16 cellular contexts compared by ENCODE assay signal in genomic region chr7:36651404-36651803, GRCh38.
A peak's percentile ranks its signal among the peaks of the same experiment; 100 is the strongest.
DNase-seq lines count a peak whose midpoint lies in the region; ATAC-seq, FAIRE-seq and TF ChIP-seq lines count a peak whose summit lies in the region.
"Had no signal": no experiment of that assay in that cellular context is flagged by ENCODE, and none has a peak within 500 bp of the region (broad histone marks: within the 10 kb centered on the region; RNA-seq: fewer than 3 reads in every experiment).

No MANE protein-coding gene starts in this region.

- H3K4me2 ChIP-seq in A549: peak overlapping the region; percentile 52

- POLR2A ChIA-PET in A549 (lab: Yijun Ruan, JAX): no interaction called here

- TF ChIP-seq CTCF in A549 (IDR thresholded peaks at IDR 0.05) (no peak), brain microvascular endothelial cell (IDR thresholded peaks at IDR 0.05; ENCODE audit: low read depth, low read length, missing control alignments) (no peak), suprapubic skin (IDR thresholded peaks at IDR 0.05) (no peak)

- TF ChIP-seq POLR2A in A549 (IDR thresholded peaks at IDR 0.05; ENCODE audit: low read length) (no peak), suprapubic skin (IDR thresholded peaks at IDR 0.05) (no peak)

- H3K36me3 ChIP-seq in brain microvascular endothelial cell (replicated peaks) (no peaks in the 10 kb centered on the region), suprapubic skin (no peaks in the 10 kb centered on the region)

- peaks cover 80 to 98% of the 10 kb centered on the region in 2 donors for H3K4me1 Mint-ChIP-seq in immature natural killer cell
- H3K4me1 Mint-ChIP-seq: activated naive CD8-positive, alpha-beta T cell treated with anti-CD3 and anti-CD28 coated beads, Interleukin-2, amount 10 ng/mL, durations not matched to agents 7 days and 5 days; B cell had no signal

- no peak overlapping the region for H3K4me3 ChIP-seq in A549
- H3K4me3 ChIP-seq in brain microvascular endothelial cell (ENCODE audit: low read depth, low read length): no peak overlapping the region
- H3K4me3 ChIP-seq in suprapubic skin: no peak overlapping the region

- H3K27me3 Mint-ChIP-seq in immature natural killer cell (ENCODE audit: low read depth in 3 of 3): peaks cover 2 to 5% (median 4%) of the 10 kb centered on the region in 3 donors
- H3K27me3 Mint-ChIP-seq: activated naive CD8-positive, alpha-beta T cell treated with anti-CD3 and anti-CD28 coated beads, Interleukin-2, amount 10 ng/mL, durations not matched to agents 7 days and 5 days had no signal

- no peaks in the 10 kb centered on the region for H3K9me3 ChIP-seq in A549
- no peaks in the 10 kb centered on the region for H3K9me3 ChIP-seq in suprapubic skin

- H3K27ac ChIP-seq in A549: peak overlapping the region; percentile 42 to 75
- peak overlapping the region; percentile 55 for H3K27ac ChIP-seq in brain microvascular endothelial cell
- H3K27ac ChIP-seq in suprapubic skin: no peak overlapping the region

- peak; percentile 44 to 70; a peak in 4 of 6 replicates for ATAC-seq in A549
- ATAC-seq in GM18873 (IDR thresholded peaks at IDR 0.05; ENCODE audit: low FRiP score, unreplicated experiment): no peak
- ATAC-seq in HG03442 (IDR thresholded peaks at IDR 0.05; ENCODE audit: unreplicated experiment): no peak

- no peak for TF ChIP-seq RAD21 in A549 (conservative IDR thresholded peaks at IDR 0.05 in 1 of 2, IDR thresholded peaks at IDR 0.05 in 1 of 2)

- no peak for TF ChIP-seq EP300 in A549 (IDR thresholded peaks at IDR 0.05)
- no peak for TF ChIP-seq EP300 in suprapubic skin (IDR thresholded peaks at IDR 0.05)

- H3K27ac Mint-ChIP-seq in immature natural killer cell: peak overlapping the region; percentile 28 to 97 (median 78)
- H3K27ac Mint-ChIP-seq: activated naive CD8-positive, alpha-beta T cell treated with anti-CD3 and anti-CD28 coated beads, Interleukin-2, amount 10 ng/mL, durations not matched to agents 7 days and 5 days; B cell had no signal

- H3K4me3 Mint-ChIP-seq in immature natural killer cell: no peak overlapping the region
- H3K4me3 Mint-ChIP-seq: activated naive CD8-positive, alpha-beta T cell treated with anti-CD3 and anti-CD28 coated beads, Interleukin-2, amount 10 ng/mL, durations not matched to agents 7 days and 5 days; B cell had no signal

- no peak for DNase-seq in A549 (ENCODE audit: low read depth in 1 of 2, low spot score in 1 of 2)
- peak; percentile 89 for DNase-seq in HCEC 1CT
- peak; percentile 31 for DNase-seq in brain microvascular endothelial cell
- DNase-seq in immature natural killer cell: no peak
- DNase-seq in stimulated activated naive CD4-positive, alpha-beta T cell treated with Interleukin-2 at 50 U/mL for 16 hours (lab: John Stamatoyannopoulos, UW): no peak
- no peak for DNase-seq in suprapubic skin (ENCODE audit: low spot score in 2 of 2)
- DNase-seq: activated CD8-positive, alpha-beta memory T cell treated with anti-CD3 and anti-CD28 coated beads, Interleukin-2, amount 50 U/mL, for 48 hours; activated naive CD8-positive, alpha-beta T cell treated with anti-CD3 and anti-CD28 coated beads, Interleukin-2, amount 10 ng/mL, durations not matched to agents 7 days and 5 days; midbrain; NCI-H526 treated with DMSO at 0.1 percent for 48 hours; SHP77 treated with DMSO at 0.1 percent for 48 hours; stimulated activated CD4-positive, alpha-beta T cell treated with anti-CD3 and anti-CD28 coated beads, Interleukin-4, amount 100 ng/mL, for 1 hour; stimulated activated naive CD4-positive, alpha-beta T cell had no signal

- H3K9me3 Mint-ChIP-seq in immature natural killer cell: no peaks in the 10 kb centered on the region

- H3K27me3 ChIP-seq in brain microvascular endothelial cell (replicated peaks) (no peaks in the 10 kb centered on the region), suprapubic skin (no peaks in the 10 kb centered on the region)

- peaks cover 51 to 75% (median 63%) of the 10 kb centered on the region in 3 donors for H3K36me3 Mint-ChIP-seq in immature natural killer cell

- CTCF ChIA-PET in A549 (lab: Yijun Ruan, JAX): interaction anchor here (0.7 to 1.2 kb wide), 2 partner anchors 10 to 164 kb away, joined by 3 to 4 read pairs; no protein-coding TSS in a partner anchor

- H3K4me1 ChIP-seq in A549 (peaks cover 40% of the 10 kb centered on the region), suprapubic skin (peaks cover 3% of the 10 kb centered on the region)

- in situ Hi-C loops in brain microvascular endothelial cell (cut with HindIII; ENCODE audit: low pct_ligation_motif_present, low sequenced_read_pairs): no loop called here

- peak; percentile 28 for FAIRE-seq in A549 (lab: Jason Lieb, UNC)

- 5% methylated on average over 2 of the region's 2 CpGs for WGBS in A549 (ENCODE audit: missing lambda C conversion rate)
- WGBS in suprapubic skin: 71% methylated on average over 2 of the region's 2 CpGs

TF ChIP-seq in A549, 52 proteins besides CTCF, POLR2A, EP300 and RAD21:
- TF ChIP-seq CBX2 (IDR thresholded peaks at IDR 0.05; ENCODE audit: borderline replicate concordance, low read depth) (no peak), BCL3 (IDR thresholded peaks at IDR 0.05) (0 out of 3 replicates have a peak, but pooled peaks have one; percentile 16), RARB (CRISPR knock-in tag; IDR thresholded peaks at IDR 0.05) (no peak), HES2 (IDR thresholded peaks at IDR 0.05) (0 out of 2 replicates have a peak, but pooled peaks have one; percentile 7), FOSB (CRISPR knock-in tag; IDR thresholded peaks at IDR 0.05) (no peak), JUNB (IDR thresholded peaks at IDR 0.05) (peak; percentile 44; the same call in 1 of the 2 replicates), FOSL2 (IDR thresholded peaks at IDR 0.05) (peak; percentile 19; the same call in 1 of the 2 replicates), FOSL2 (CRISPR knock-in tag; IDR thresholded peaks at IDR 0.05) (peak; percentile 32), CEBPB (IDR thresholded peaks at IDR 0.05) (peak; percentile 72 to 89; a peak in 3 of 4 replicates)

Comparison
In these comparisons a context has a peak if more than half of its experiments do, and no peak if none do; other contexts are left out.
1. ATAC-seq: peak in A549 (2 of 2); none in GM18873 (single experiment) and HG03442 (single experiment).
2. DNase-seq: peak in HCEC 1CT (single experiment) and brain microvascular endothelial cell (single experiment); none in A549 (0 of 2), immature natural killer cell (0 of 3), stimulated activated naive CD4-positive, alpha-beta T cell treated with Interleukin-2 at 50 U/mL for 16 hours (single experiment) and suprapubic skin (0 of 2).